ENCODE assay signal across 17 cellular contexts in the genomic region with DNA sequence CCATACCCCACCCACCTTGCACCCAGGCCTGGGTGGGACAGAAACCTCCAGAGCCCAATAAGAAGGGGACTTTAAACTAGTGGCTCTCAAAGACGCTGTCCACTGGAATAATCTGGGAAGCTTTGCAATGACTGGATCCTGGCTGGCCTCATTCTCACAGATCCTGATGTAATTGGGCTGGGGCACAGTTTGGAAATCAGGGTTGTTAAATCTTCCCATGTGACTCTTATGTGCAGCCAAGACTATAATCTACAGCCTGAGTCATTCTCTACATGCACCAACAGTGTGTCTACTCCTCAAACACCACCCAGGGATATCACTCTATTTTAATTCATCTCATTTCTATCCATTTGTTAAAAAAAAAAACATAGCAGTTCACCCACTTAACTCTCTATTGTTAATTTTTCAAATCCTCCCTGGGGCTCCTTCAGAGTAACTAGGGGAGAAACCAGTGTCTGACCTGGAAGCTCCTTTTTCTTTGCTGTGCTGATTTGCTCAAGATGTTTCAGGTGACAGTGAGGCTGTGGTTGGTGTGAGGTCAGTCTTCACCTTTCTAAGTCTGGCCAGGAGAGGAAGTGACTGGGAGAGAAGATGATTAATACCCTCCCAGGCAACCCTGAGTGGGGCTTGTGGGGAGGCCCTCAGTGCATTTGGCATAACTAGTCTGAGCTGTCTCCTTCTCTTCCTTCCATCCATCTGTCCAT.
A peak's percentile ranks its signal among the peaks of the same experiment; 100 is the strongest.
DNase-seq lines count a peak whose midpoint lies in the region; ATAC-seq and FAIRE-seq lines count a peak whose summit lies in the region.
"Had no signal": no experiment of that assay in that cellular context is flagged by ENCODE, and none has a peak within 500 bp of the region (broad histone marks: within the 10 kb centered on the region; RNA-seq: fewer than 3 reads in every experiment).

No MANE protein-coding gene starts in this region.

- H3K36me3 Mint-ChIP-seq in activated CD4-positive, alpha-beta T cell treated with anti-CD3 and anti-CD28 coated beads for 36 hours (ENCODE audit: low read depth): no peaks in the 10 kb centered on the region

- H3K4me1 Mint-ChIP-seq in activated CD4-positive, alpha-beta T cell treated with anti-CD3 and anti-CD28 coated beads for 36 hours: peaks cover 4% of the 10 kb centered on the region
- H3K4me1 Mint-ChIP-seq: neural crest cell had no signal

- FAIRE-seq in frontal cortex (lab: Jason Lieb, UNC): no peak
- FAIRE-seq: G401.6 had no signal

- intact Hi-C loops in activated CD4-positive, alpha-beta T cell treated with anti-CD3 and anti-CD28 coated beads for 36 hours (cut with DNase I, micrococcal nuclease): no loop called here
- intact Hi-C loops in left ventricle myocardium superior (cut with micrococcal nuclease): no loop called here

- DNase-seq in activated CD4-positive, alpha-beta T cell treated with anti-CD3 and anti-CD28 coated beads for 36 hours: peak; percentile 15
- DNase-seq in activated CD4-positive, alpha-beta T cell treated with anti-CD3 and anti-CD28 coated beads, Interleukin-2, amount 50 U/mL, for 48 hours: no peak
- DNase-seq in left ventricle myocardium superior (no peak), superior temporal gyrus (ENCODE audit: extremely low spot score) (peak; percentile 57), NCI-H146 treated with DMSO at 0.1 percent for 48 hours (lab: John Stamatoyannopoulos, UW; ENCODE audit: unreplicated experiment) (no peak), frontal cortex (ENCODE audit: low spot score in 2 of 2) (no peak)
- DNase-seq: 8988T; activated CD8-positive, alpha-beta memory T cell treated with anti-CD3 and anti-CD28 coated beads, Interleukin-2, amount 50 U/mL, for 48 hours; adrenal gland; CD4-positive, alpha-beta T cell; cortex of kidney; NCI-H1436; PC-3 had no signal

- no peaks in the 10 kb centered on the region for H3K27me3 Mint-ChIP-seq in activated CD4-positive, alpha-beta T cell treated with anti-CD3 and anti-CD28 coated beads for 36 hours
- H3K27me3 Mint-ChIP-seq: CD4-positive, alpha-beta T cell had no signal

- no peak overlapping the region for H3K4me3 Mint-ChIP-seq in activated CD4-positive, alpha-beta T cell treated with anti-CD3 and anti-CD28 coated beads for 36 hours
- H3K4me3 Mint-ChIP-seq: CD4-positive, alpha-beta T cell; neural crest cell had no signal

- ATAC-seq in activated CD4-positive, alpha-beta T cell treated with anti-CD3 and anti-CD28 coated beads for 36 hours: peak; percentile 68
- peak; percentile 53 for ATAC-seq in HG03439 (IDR thresholded peaks at IDR 0.05; ENCODE audit: unreplicated experiment)
- peak; percentile 90 for ATAC-seq in left ventricle myocardium superior
- ATAC-seq in GM19452 (IDR thresholded peaks at IDR 0.05; ENCODE audit: unreplicated experiment): no peak
- ATAC-seq: PC-3 had no signal

- CTCF ChIA-PET in activated CD4-positive, alpha-beta T cell treated with anti-CD3 and anti-CD28 coated beads for 36 hours (lab: Charles Lee): interaction anchor here (1.1 kb wide), 1 partner anchor 45 kb away, joined by 4 read pairs; no protein-coding TSS in a partner anchor

- no peak overlapping the region for H3K27ac Mint-ChIP-seq in activated CD4-positive, alpha-beta T cell treated with anti-CD3 and anti-CD28 coated beads for 36 hours
- H3K27ac Mint-ChIP-seq: CD4-positive, alpha-beta T cell had no signal

- POLR2A ChIA-PET in activated CD4-positive, alpha-beta T cell treated with anti-CD3 and anti-CD28 coated beads for 36 hours (lab: Charles Lee): no interaction called here

- no peaks in the 10 kb centered on the region for H3K9me3 Mint-ChIP-seq in activated CD4-positive, alpha-beta T cell treated with anti-CD3 and anti-CD28 coated beads for 36 hours (ENCODE audit: low read depth)
- H3K9me3 Mint-ChIP-seq: CD4-positive, alpha-beta T cell; neural crest cell had no signal

Comparison
In these comparisons a context has a peak if more than half of its experiments do, and no peak if none do; other contexts are left out.
1. DNase-seq: peak in activated CD4-positive, alpha-beta T cell treated with anti-CD3 and anti-CD28 coated beads for 36 hours (single experiment) and superior temporal gyrus (single experiment); none in activated CD4-positive, alpha-beta T cell treated with anti-CD3 and anti-CD28 coated beads, Interleukin-2, amount 50 U/mL, for 48 hours (0 of 2), left ventricle myocardium superior (single experiment), NCI-H146 treated with DMSO at 0.1 percent for 48 hours (single experiment) and frontal cortex (0 of 2).